In genomic region chr7:141150465-141150864, GRCh38 we compare ENCODE assay signal across 14 cellular contexts.
DNase-seq lines count a peak whose midpoint lies in the region.
"Had no signal": no experiment of that assay in that cellular context is flagged by ENCODE, and none has a peak within 500 bp of the region (broad histone marks: within the 10 kb centered on the region; RNA-seq: fewer than 3 reads in every experiment).

No MANE protein-coding gene starts in this region.

- DNase-seq in LHCN-M2 (ENCODE audit: low read depth) (peak; percentile 41), RPMI7951 (ENCODE audit: low read depth) (peak; percentile 29), myocyte (ENCODE audit: low read depth) (peak; percentile 94), NCI-H1092 treated with DMSO at 0.1 percent for 48 hours (lab: John Stamatoyannopoulos, UW) (no peak), ureter (ENCODE audit: low spot score) (no peak)
- DNase-seq in activated CD4-positive, CD25-positive, alpha-beta regulatory T cell (lab: John Stamatoyannopoulos, UW): no peak
- DNase-seq: C1 segment of cervical spinal cord; Calu3; CD4-positive, alpha-beta memory T cell; COR-L47; DMS53; DMS79 treated with DMSO at 0.1 percent for 48 hours; GF-D8; H9 had no signal

Comparison
In these comparisons a context has a peak if more than half of its experiments do, and no peak if none do; other contexts are left out.
1. DNase-seq: peak in LHCN-M2 (single experiment), RPMI7951 (single experiment) and myocyte (single experiment); none in NCI-H1092 treated with DMSO at 0.1 percent for 48 hours (single experiment), activated CD4-positive, CD25-positive, alpha-beta regulatory T cell (0 of 4) and ureter (single experiment).